In the genomic region with DNA sequence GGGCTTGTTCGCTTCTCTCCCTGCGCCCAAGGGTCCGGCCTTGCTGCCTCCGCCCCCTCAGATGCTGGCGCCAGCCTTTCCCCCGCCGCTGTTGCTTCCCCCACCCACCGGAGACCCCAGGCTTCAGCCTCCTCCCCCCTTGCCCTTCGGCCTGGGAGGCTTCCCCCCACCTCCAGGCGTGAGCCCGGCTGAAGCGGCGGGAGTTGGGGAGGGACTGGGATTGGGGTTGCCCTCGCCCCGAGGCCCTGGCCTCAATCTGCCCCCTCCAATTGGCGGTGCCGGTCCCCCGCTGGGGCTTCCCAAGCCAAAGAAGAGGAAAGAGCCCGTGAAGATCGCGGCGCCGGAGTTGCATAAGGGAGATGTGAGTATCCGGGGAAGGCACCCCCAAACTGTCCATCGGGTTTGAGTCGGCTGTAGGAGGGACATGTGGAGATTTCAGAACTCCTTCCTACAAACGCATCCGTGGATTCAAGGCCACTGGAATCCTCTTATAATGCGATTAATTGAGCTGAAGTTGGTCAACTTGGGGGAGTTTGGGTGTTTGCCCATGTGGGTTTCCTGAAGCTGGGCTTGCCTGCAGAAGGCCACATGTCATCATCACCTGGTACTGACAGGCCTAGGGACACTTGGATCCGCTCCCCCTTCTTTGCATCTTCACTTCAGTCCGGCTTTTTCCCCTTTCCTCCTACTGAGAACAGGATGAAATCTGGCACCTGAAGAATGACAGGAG, we compare ENCODE assay signal across 1 cellular context.
TF ChIP-seq lines count a peak whose summit lies in the region.

No MANE protein-coding gene starts in this region.

TF ChIP-seq in K562, 482 proteins besides CTCF, POLR2A, EP300 and RAD21 (continued from another document and continues in another):
- TF ChIP-seq BCLAF1 (IDR thresholded peaks at IDR 0.05; ENCODE audit: borderline replicate concordance in 1 of 2, control insufficient read depth in 1 of 2, low read depth in 2 of 2, low read length in 1 of 2) (no peak), MCM7 (IDR thresholded peaks at IDR 0.05) (no peak), MTF1 (CRISPR knock-in tag; IDR thresholded peaks at IDR 0.05; ENCODE audit: borderline replicate concordance) (no peak), ZNF347 (CRISPR knock-in tag; IDR thresholded peaks at IDR 0.05; ENCODE audit: low read depth) (no peak), CLOCK (CRISPR knock-in tag; IDR thresholded peaks at IDR 0.05; ENCODE audit: borderline replicate concordance) (no peak), KDM1A (IDR thresholded peaks at IDR 0.05) (no peak), NCOA2 (IDR thresholded peaks at IDR 0.05; ENCODE audit: partially characterized antibody in 2 of 2) (no peak), HOXB6 (CRISPR knock-in tag; IDR thresholded peaks at IDR 0.05; ENCODE audit: borderline replicate concordance) (no peak), MAFF (IDR thresholded peaks at IDR 0.05; ENCODE audit: low read length) (no peak), ZNF217 (CRISPR knock-in tag; IDR thresholded peaks at IDR 0.05) (no peak), DNMT1 (IDR thresholded peaks at IDR 0.05) (no peak), ARID4B (CRISPR knock-in tag; IDR thresholded peaks at IDR 0.05) (no peak; the same call in 1 of the 2 replicates), MGA (IDR thresholded peaks at IDR 0.05) (no peak), TSC22D4 (tag; IDR thresholded peaks at IDR 0.05) (no peak), SRF (CRISPR knock-in tag; IDR thresholded peaks at IDR 0.05) (no peak), ZNF699 (CRISPR knock-in tag; IDR thresholded peaks at IDR 0.05; ENCODE audit: insufficient replicate concordance) (no peak), GTF2E2 (tag; IDR thresholded peaks at IDR 0.05) (peak; percentile 24; the same call in 1 of the 2 replicates), SLC30A9 (CRISPR knock-in tag; IDR thresholded peaks at IDR 0.05) (no peak), KDM4B (IDR thresholded peaks at IDR 0.05; ENCODE audit: borderline replicate concordance in 2 of 2, low read depth in 1 of 2) (no peak), MCM5 (IDR thresholded peaks at IDR 0.05; ENCODE audit: low read depth) (no peak)
- TF ChIP-seq, protein P1, sequence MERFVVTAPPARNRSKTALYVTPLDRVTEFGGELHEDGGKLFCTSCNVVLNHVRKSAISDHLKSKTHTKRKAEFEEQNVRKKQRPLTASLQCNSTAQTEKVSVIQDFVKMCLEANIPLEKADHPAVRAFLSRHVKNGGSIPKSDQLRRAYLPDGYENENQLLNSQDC (CRISPR knock-in tag; IDR thresholded peaks at IDR 0.05), result no peak
- TF ChIP-seq, protein P2, sequence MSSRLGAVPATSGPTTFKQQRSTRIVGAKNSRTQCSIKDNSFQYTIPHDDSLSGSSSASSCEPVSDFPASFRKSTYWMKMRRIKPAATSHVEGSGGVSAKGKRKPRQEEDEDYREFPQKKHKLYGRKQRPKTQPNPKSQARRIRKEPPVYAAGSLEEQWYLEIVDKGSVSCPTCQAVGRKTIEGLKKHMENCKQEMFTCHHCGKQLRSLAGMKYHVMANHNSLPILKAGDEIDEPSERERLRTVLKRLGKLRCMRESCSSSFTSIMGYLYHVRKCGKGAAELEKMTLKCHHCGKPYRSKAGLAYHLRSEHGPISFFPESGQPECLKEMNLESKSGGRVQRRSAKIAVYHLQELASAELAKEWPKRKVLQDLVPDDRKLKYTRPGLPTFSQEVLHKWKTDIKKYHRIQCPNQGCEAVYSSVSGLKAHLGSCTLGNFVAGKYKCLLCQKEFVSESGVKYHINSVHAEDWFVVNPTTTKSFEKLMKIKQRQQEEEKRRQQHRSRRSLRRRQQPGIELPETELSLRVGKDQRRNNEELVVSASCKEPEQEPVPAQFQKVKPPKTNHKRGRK (tag; IDR thresholded peaks at IDR 0.05), result no peak
- TF ChIP-seq, protein P3, sequence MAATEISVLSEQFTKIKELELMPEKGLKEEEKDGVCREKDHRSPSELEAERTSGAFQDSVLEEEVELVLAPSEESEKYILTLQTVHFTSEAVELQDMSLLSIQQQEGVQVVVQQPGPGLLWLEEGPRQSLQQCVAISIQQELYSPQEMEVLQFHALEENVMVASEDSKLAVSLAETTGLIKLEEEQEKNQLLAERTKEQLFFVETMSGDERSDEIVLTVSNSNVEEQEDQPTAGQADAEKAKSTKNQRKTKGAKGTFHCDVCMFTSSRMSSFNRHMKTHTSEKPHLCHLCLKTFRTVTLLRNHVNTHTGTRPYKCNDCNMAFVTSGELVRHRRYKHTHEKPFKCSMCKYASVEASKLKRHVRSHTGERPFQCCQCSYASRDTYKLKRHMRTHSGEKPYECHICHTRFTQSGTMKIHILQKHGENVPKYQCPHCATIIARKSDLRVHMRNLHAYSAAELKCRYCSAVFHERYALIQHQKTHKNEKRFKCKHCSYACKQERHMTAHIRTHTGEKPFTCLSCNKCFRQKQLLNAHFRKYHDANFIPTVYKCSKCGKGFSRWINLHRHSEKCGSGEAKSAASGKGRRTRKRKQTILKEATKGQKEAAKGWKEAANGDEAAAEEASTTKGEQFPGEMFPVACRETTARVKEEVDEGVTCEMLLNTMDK (IDR thresholded peaks at IDR 0.05; ENCODE audit: borderline replicate concordance, insufficient read depth, low read depth, low read length, poor library complexity, severe bottlenecking), result no peak
